Comparison of ENCODE assay signal across 10 cellular contexts in genomic region chr17:81427446-81428120, GRCh38. TPM values are rescaled to one million over a fixed set of nuclear protein-coding genes. Genes with fewer than 3 reads are reported as not detected.
DNase-seq lines count a peak whose midpoint lies in the region; ATAC-seq and TF ChIP-seq lines count a peak whose summit lies in the region.
"Had no signal": no experiment of that assay in that cellular context is flagged by ENCODE, and none has a peak within 500 bp of the region (broad histone marks: within the 10 kb centered on the region; RNA-seq: fewer than 3 reads in every experiment).

No MANE protein-coding gene starts in this region.

- peak overlapping the region in 1 of 9 donors; percentile 46 for H3K27ac Mint-ChIP-seq in naive thymus-derived CD4-positive, alpha-beta T cell
- no peak overlapping the region for H3K27ac Mint-ChIP-seq in activated CD8-positive, alpha-beta memory T cell treated with anti-CD3 and anti-CD28 coated beads, Interleukin-2, amount 10 ng/mL, durations not matched to agents 7 days and 5 days
- H3K27ac Mint-ChIP-seq: nephron progenitor cell had no signal

- peak overlapping the region in 9 of 10 donors; percentile 29 to 69 (median 61) for H3K4me3 Mint-ChIP-seq in naive thymus-derived CD4-positive, alpha-beta T cell
- no peak overlapping the region for H3K4me3 Mint-ChIP-seq in activated CD8-positive, alpha-beta memory T cell treated with anti-CD3 and anti-CD28 coated beads, Interleukin-2, amount 10 ng/mL, durations not matched to agents 7 days and 5 days
- H3K4me3 Mint-ChIP-seq: activated T-cell treated with anti-CD3 and anti-CD28 coated beads, Interleukin-2, amount 50 U/mL, for 4 hours; nephron progenitor cell had no signal

- no peaks in the 10 kb centered on the region for H3K36me3 Mint-ChIP-seq in naive thymus-derived CD4-positive, alpha-beta T cell
- no peaks in the 10 kb centered on the region for H3K36me3 Mint-ChIP-seq in activated CD8-positive, alpha-beta memory T cell treated with anti-CD3 and anti-CD28 coated beads, Interleukin-2, amount 10 ng/mL, durations not matched to agents 7 days and 5 days

- ATAC-seq in body of pancreas: peak; percentile 69
- ATAC-seq in naive thymus-derived CD4-positive, alpha-beta T cell: no peak
- no peak for ATAC-seq in HG03432 (IDR thresholded peaks at IDR 0.05; ENCODE audit: unreplicated experiment)
- ATAC-seq in HG02852 (IDR thresholded peaks at IDR 0.05; ENCODE audit: unreplicated experiment): no peak
- no peak for ATAC-seq in activated CD8-positive, alpha-beta memory T cell treated with anti-CD3 and anti-CD28 coated beads, Interleukin-2, amount 10 ng/mL, durations not matched to agents 7 days and 5 days

- DNase-seq in NCI-H1092 (lab: John Stamatoyannopoulos, UW) (peak; percentile 93), body of pancreas (peak; percentile 86 to 94 (median 92)), 8988T (no peak)
- peak in 1 of 9 donors; percentile 20 for DNase-seq in naive thymus-derived CD4-positive, alpha-beta T cell
- DNase-seq in activated CD8-positive, alpha-beta memory T cell treated with anti-CD3 and anti-CD28 coated beads, Interleukin-2, amount 10 ng/mL, durations not matched to agents 7 days and 5 days: no peak
- DNase-seq: activated T-cell treated with anti-CD3 and anti-CD28 coated beads, Interleukin-2, amount 50 U/mL, for 4 hours; nephron progenitor cell had no signal

- peaks cover 0 to 9% (median 5%) of the 10 kb centered on the region in 7 donors for H3K4me1 Mint-ChIP-seq in naive thymus-derived CD4-positive, alpha-beta T cell
- H3K4me1 Mint-ChIP-seq in activated CD8-positive, alpha-beta memory T cell treated with anti-CD3 and anti-CD28 coated beads, Interleukin-2, amount 10 ng/mL, durations not matched to agents 7 days and 5 days: peaks cover 4% of the 10 kb centered on the region
- H3K4me1 Mint-ChIP-seq: nephron progenitor cell had no signal

- peaks cover 12 to 84% (median 64%) of the 10 kb centered on the region in 11 experiments; a peak in 19 of 22 replicates for H4K20me1 ChIP-seq in BLaER1 treated with 17β-estradiol and CSF1 and Interleukin-3, amounts not matched to agents 10 nM and 100 nM

- TF ChIP-seq CTCF in body of pancreas (IDR thresholded peaks at IDR 0.05): no peak

- H3K4me1 ChIP-seq in BLaER1 treated with 17β-estradiol and CSF1 and Interleukin-3, amounts not matched to agents 10 nM and 100 nM: peaks cover 55 to 76% (median 73%) of the 10 kb centered on the region in 10 experiments
- peaks cover 70% of the 10 kb centered on the region for H3K4me1 ChIP-seq in body of pancreas
- H3K4me1 ChIP-seq in naive thymus-derived CD4-positive, alpha-beta T cell (ENCODE audit: control insufficient read depth in 2 of 2, insufficient read depth in 2 of 2, low read length in 2 of 2): peaks cover 0 to 25% of the 10 kb centered on the region in 2 donors

- peak overlapping the region in 9 of 11 experiments; percentile 16 to 87 (median 70); a peak in 17 of 22 replicates for H3K9ac ChIP-seq in BLaER1 treated with 17β-estradiol and CSF1 and Interleukin-3, amounts not matched to agents 10 nM and 100 nM

- peak overlapping the region; percentile 74 to 99 (median 96) for H3K4me2 ChIP-seq in BLaER1 treated with 17β-estradiol and CSF1 and Interleukin-3, amounts not matched to agents 10 nM and 100 nM

- peak overlapping the region in 8 of 11 experiments; percentile 71 to 96 (median 82); a peak in 17 of 22 replicates for H3K27ac ChIP-seq in BLaER1 treated with 17β-estradiol and CSF1 and Interleukin-3, amounts not matched to agents 10 nM and 100 nM
- H3K27ac ChIP-seq in body of pancreas: peak overlapping the region; percentile 60 to 87 (median 84)
- no peak overlapping the region for H3K27ac ChIP-seq in naive thymus-derived CD4-positive, alpha-beta T cell (ENCODE audit: low read depth, low read length)

- peaks cover 0 to 24% (median 8%) of the 10 kb centered on the region in 11 experiments; a peak in 9 of 22 replicates for H3K9me3 ChIP-seq in BLaER1 treated with 17β-estradiol and CSF1 and Interleukin-3, amounts not matched to agents 10 nM and 100 nM (replicated peaks in 1 of 11)
- no peaks in the 10 kb centered on the region for H3K9me3 ChIP-seq in body of pancreas
- no peaks in the 10 kb centered on the region for H3K9me3 ChIP-seq in naive thymus-derived CD4-positive, alpha-beta T cell (ENCODE audit: control insufficient read depth in 2 of 3, low read length in 3 of 3)

- peaks cover 0 to 42% (median 0%) of the 10 kb centered on the region in 11 experiments; a peak in 4 of 22 replicates for H3K27me3 ChIP-seq in BLaER1 treated with 17β-estradiol and CSF1 and Interleukin-3, amounts not matched to agents 10 nM and 100 nM
- no peaks in the 10 kb centered on the region for H3K27me3 ChIP-seq in body of pancreas
- H3K27me3 ChIP-seq in naive thymus-derived CD4-positive, alpha-beta T cell (ENCODE audit: control insufficient read depth in 2 of 2, insufficient read depth in 2 of 2, low read length in 2 of 2): peaks cover 6 to 14% of the 10 kb centered on the region in 2 donors

- H3K9me3 Mint-ChIP-seq in naive thymus-derived CD4-positive, alpha-beta T cell: no peaks in the 10 kb centered on the region
- no peaks in the 10 kb centered on the region for H3K9me3 Mint-ChIP-seq in activated CD8-positive, alpha-beta memory T cell treated with anti-CD3 and anti-CD28 coated beads, Interleukin-2, amount 10 ng/mL, durations not matched to agents 7 days and 5 days (ENCODE audit: low read depth)
- H3K9me3 Mint-ChIP-seq: activated T-cell treated with anti-CD3 and anti-CD28 coated beads, Interleukin-2, amount 50 U/mL, for 4 hours; nephron progenitor cell had no signal

- CTCF ChIA-PET in naive thymus-derived CD4-positive, alpha-beta T cell (lab: Charles Lee): interaction anchor here (1.0 kb wide), 1 partner anchor 136 kb away, joined by 3 read pairs; no protein-coding TSS in a partner anchor
- CTCF ChIA-PET in activated CD8-positive, alpha-beta memory T cell treated with anti-CD3 and anti-CD28 coated beads, Interleukin-2, amount 10 ng/mL, durations not matched to agents 7 days and 5 days (lab: Charles Lee): no interaction called here

- H3K36me3 ChIP-seq in BLaER1 treated with 17β-estradiol and CSF1 and Interleukin-3, amounts not matched to agents 10 nM and 100 nM: peaks cover 0 to 10% (median 0%) of the 10 kb centered on the region in 11 experiments; a peak in 5 of 22 replicates
- H3K36me3 ChIP-seq in body of pancreas (replicated peaks in 1 of 2; ENCODE audit: insufficient read depth in 1 of 2, low read depth in 2 of 2): no peaks in the 10 kb centered on the region
- H3K36me3 ChIP-seq in naive thymus-derived CD4-positive, alpha-beta T cell (ENCODE audit: control insufficient read depth in 2 of 3, insufficient read depth in 3 of 3, low read length in 3 of 3): no peaks in the 10 kb centered on the region

- 7 to 17% methylated on average over 5 to 32 of the region's 32 CpGs for WGBS in body of pancreas, 2 donors

- intact Hi-C loops in body of pancreas (cut with DNase I): no loop called here
- intact Hi-C loops in naive thymus-derived CD4-positive, alpha-beta T cell (cut with micrococcal nuclease): no loop called here

- peak in 1 of 3 donors; percentile 27 for TF ChIP-seq POLR2A in body of pancreas (IDR thresholded peaks at IDR 0.05)

- POLR2A ChIA-PET in naive thymus-derived CD4-positive, alpha-beta T cell (lab: Charles Lee): no interaction called here

- peaks cover 4 to 15% (median 9%) of the 10 kb centered on the region in 5 donors for H3K27me3 Mint-ChIP-seq in naive thymus-derived CD4-positive, alpha-beta T cell
- H3K27me3 Mint-ChIP-seq in activated CD8-positive, alpha-beta memory T cell treated with anti-CD3 and anti-CD28 coated beads, Interleukin-2, amount 10 ng/mL, durations not matched to agents 7 days and 5 days: peaks cover 22% of the 10 kb centered on the region

- peak overlapping the region in 7 of 10 experiments; percentile 34 to 60 (median 48); a peak in 13 of 20 replicates for H3K4me3 ChIP-seq in BLaER1 treated with 17β-estradiol and CSF1 and Interleukin-3, amounts not matched to agents 10 nM and 100 nM
- no peak overlapping the region for H3K4me3 ChIP-seq in body of pancreas
- H3K4me3 ChIP-seq in naive thymus-derived CD4-positive, alpha-beta T cell (ENCODE audit: low read length): no peak overlapping the region

RNA-seq across cellular contexts. Expression of gene BAHCC1, which starts 32.3 kb away (rescaled TPM):
- 10 to 100 TPM in 1 of 2 donors, 1 to 10 TPM in 1; 5.7 to 14.8 TPM for total RNA-seq in body of pancreas
- 1 to 10 TPM in 1 of 5 experiments, under 1 TPM in 3, not detected in 1; 0.05 to 3.8 (median 0.68) TPM for total RNA-seq in naive thymus-derived CD4-positive, alpha-beta T cell
- polyA plus RNA-seq in naive thymus-derived CD4-positive, alpha-beta T cell: not detected
- under 1 TPM; 0.23 to 0.64 TPM for total RNA-seq in activated CD8-positive, alpha-beta memory T cell treated with anti-CD3 and anti-CD28 coated beads, Interleukin-2, amount 10 ng/mL, durations not matched to agents 7 days and 5 days

Comparison
In these comparisons a context has a peak if more than half of its experiments do, and no peak if none do; other contexts are left out.
1. H3K4me3 ChIP-seq: peak in BLaER1 treated with 17β-estradiol and CSF1 and Interleukin-3, amounts not matched to agents 10 nM and 100 nM (7 of 10); none in body of pancreas (0 of 2) and naive thymus-derived CD4-positive, alpha-beta T cell (single experiment).
2. DNase-seq: peak in NCI-H1092 (single experiment) and body of pancreas (4 of 4); none in 8988T (single experiment) and activated CD8-positive, alpha-beta memory T cell treated with anti-CD3 and anti-CD28 coated beads, Interleukin-2, amount 10 ng/mL, durations not matched to agents 7 days and 5 days (single experiment).